In genomic region chr15:80710635-80711553, GRCh38 we compare ENCODE assay signal across 10 cellular contexts. TPM values are rescaled to one million over a fixed set of nuclear protein-coding genes. Genes with fewer than 3 reads are reported as not detected.
DNase-seq lines count a peak whose midpoint lies in the region; ATAC-seq, FAIRE-seq and TF ChIP-seq lines count a peak whose summit lies in the region.
"Had no signal": no experiment of that assay in that cellular context is flagged by ENCODE, and none has a peak within 500 bp of the region (broad histone marks: within the 10 kb centered on the region; RNA-seq: fewer than 3 reads in every experiment).

No MANE protein-coding gene starts in this region.

- peaks cover 18% of the 10 kb centered on the region for H3K4me1 ChIP-seq in neural progenitor cell

- no peaks in the 10 kb centered on the region for H3K27me3 Mint-ChIP-seq in neural progenitor cell (ENCODE audit: insufficient read depth, low read depth)

- peak overlapping the region; percentile 36 for H3K27ac Mint-ChIP-seq in neural progenitor cell

- peaks cover 16% of the 10 kb centered on the region for H3K4me1 Mint-ChIP-seq in neural progenitor cell

- ATAC-seq in HG02938 (IDR thresholded peaks at IDR 0.05; ENCODE audit: unreplicated experiment) = peak; percentile 51
- ATAC-seq in GM21526 (IDR thresholded peaks at IDR 0.05; ENCODE audit: low FRiP score, unreplicated experiment) = no peak

- no peak for TF ChIP-seq CTCF in neural progenitor cell (IDR thresholded peaks at IDR 0.05)

- peaks cover 8% of the 10 kb centered on the region for H4K20me1 ChIP-seq in neural progenitor cell (ENCODE audit: low read depth)

- no peak overlapping the region for H3K4me3 Mint-ChIP-seq in neural progenitor cell

- no peaks in the 10 kb centered on the region for H3K27me3 ChIP-seq in neural progenitor cell

- H3K9me3 Mint-ChIP-seq in neural progenitor cell = no peaks in the 10 kb centered on the region

- H2AFZ ChIP-seq in neural progenitor cell (replicated peaks) = no peak overlapping the region

- no peak for FAIRE-seq in GM12892 (lab: Jason Lieb, UNC)
- FAIRE-seq: islet of Langerhans had no signal

- DNase-seq in GM12892 (ENCODE audit: insufficient read length) (peak; percentile 14), neural progenitor cell (ENCODE audit: low spot score) (no peak), iPS-NIHi7 (ENCODE audit: extremely low spot score) (no peak), DMS153 (lab: John Stamatoyannopoulos, UW) (no peak), erythroblast (lab: John Stamatoyannopoulos, UW) (no peak)
- peak; percentile 67 to 78 for DNase-seq in activated T-cell treated with anti-CD3 and anti-CD28 coated beads, Interleukin-2, amount 50 U/mL, for 48 hours
- DNase-seq: NCI-H1105 treated with DMSO at 0.1 percent for 48 hours had no signal

- no peak overlapping the region for H3K4me2 ChIP-seq in neural progenitor cell

- H3K36me3 Mint-ChIP-seq in neural progenitor cell = no peaks in the 10 kb centered on the region

- H3K79me2 ChIP-seq in neural progenitor cell (ENCODE audit: low read depth) = peaks cover 19% of the 10 kb centered on the region

- H3K27ac ChIP-seq in neural progenitor cell = no peak overlapping the region

- H3K9me3 ChIP-seq in neural progenitor cell (ENCODE audit: low read depth) = no peaks in the 10 kb centered on the region

- no peaks in the 10 kb centered on the region for H3K36me3 ChIP-seq in neural progenitor cell

- no peak overlapping the region for H3K9ac ChIP-seq in neural progenitor cell

- H3K4me3 ChIP-seq in neural progenitor cell = no peak overlapping the region

- no peaks in the 10 kb centered on the region for H3F3A ChIP-seq in neural progenitor cell (ENCODE audit: low read depth)

- TF ChIP-seq POLR2A in GM12892 (IDR thresholded peaks at IDR 0.05; ENCODE audit: low read depth, low read length) (no peak), erythroblast (IDR thresholded peaks at IDR 0.05; ENCODE audit: low read length) (no peak)

RNA-seq across cellular contexts. Expression of gene ABHD17C, which starts 15.8 kb away (rescaled TPM):
- polyA plus RNA-seq in GM12892 (2012; ENCODE audit: missing spikeins) = 2.1 TPM
- 6.6 and 9.3 TPM in 2 replicates for total RNA-seq in neural progenitor cell (ENCODE audit: low replicate concordance)

Comparison
In these comparisons a context has a peak if more than half of its experiments do, and no peak if none do; other contexts are left out.
1. DNase-seq: peak in GM12892 (single experiment) and activated T-cell treated with anti-CD3 and anti-CD28 coated beads, Interleukin-2, amount 50 U/mL, for 48 hours (2 of 2); none in neural progenitor cell (single experiment), iPS-NIHi7 (single experiment), DMS153 (single experiment) and erythroblast (0 of 2).